Comparison of ENCODE assay signal across 8 cellular contexts in genomic region chr19:49818691-49819331, GRCh38. TPM values are rescaled to one million over a fixed set of nuclear protein-coding genes. Genes with fewer than 3 reads are reported as not detected.
A peak's percentile ranks its signal among the peaks of the same experiment; 100 is the strongest.
DNase-seq lines count a peak whose midpoint lies in the region; ATAC-seq and TF ChIP-seq lines count a peak whose summit lies in the region.

No MANE protein-coding gene starts in this region.

- H3K9me3 ChIP-seq in BLaER1 treated with 17β-estradiol and CSF1 and Interleukin-3, amounts not matched to agents 10 nM and 100 nM (replicated peaks in 1 of 11), result no peaks in the 10 kb centered on the region
- no peaks in the 10 kb centered on the region for H3K9me3 ChIP-seq in Karpas-422 (ENCODE audit: low read length)

- peaks cover 9 to 36% (median 30%) of the 10 kb centered on the region in 4 donors for H3K4me1 Mint-ChIP-seq in naive thymus-derived CD8-positive, alpha-beta T cell

- peaks cover 0 to 9% (median 4%) of the 10 kb centered on the region in 3 donors for H3K36me3 Mint-ChIP-seq in naive thymus-derived CD8-positive, alpha-beta T cell

- H4K20me1 ChIP-seq in BLaER1 treated with 17β-estradiol and CSF1 and Interleukin-3, amounts not matched to agents 10 nM and 100 nM, result peaks cover 11 to 40% (median 20%) of the 10 kb centered on the region in 11 experiments; a peak in 18 of 22 replicates
- no peaks in the 10 kb centered on the region for H4K20me1 ChIP-seq in Karpas-422 (ENCODE audit: insufficient read depth, low read depth, low read length)

- no peak for ATAC-seq in naive thymus-derived CD8-positive, alpha-beta T cell
- no peak for ATAC-seq in GM21576 (IDR thresholded peaks at IDR 0.05; ENCODE audit: unreplicated experiment)

- peak; percentile 58 for DNase-seq in Karpas-422
- no peak for DNase-seq in choroid plexus epithelial cell (ENCODE audit: low read depth)
- peak in 1 of 10 donors; percentile 64 for DNase-seq in naive thymus-derived CD8-positive, alpha-beta T cell
- DNase-seq in NCI-H524 treated with DMSO at 0.1 percent for 48 hours (lab: John Stamatoyannopoulos, UW), result no peak
- no peak for DNase-seq in NCI-H526 treated with DMSO at 0.1 percent for 48 hours (lab: John Stamatoyannopoulos, UW)
- no peak for DNase-seq in posterior cingulate gyrus

- H3K27ac ChIP-seq in BLaER1 treated with 17β-estradiol and CSF1 and Interleukin-3, amounts not matched to agents 10 nM and 100 nM, result peak overlapping the region; percentile 70 to 98 (median 85)
- H3K27ac ChIP-seq in Karpas-422 (ENCODE audit: low read length), result peak overlapping the region; percentile 20

- POLR2A ChIA-PET in naive thymus-derived CD8-positive, alpha-beta T cell (lab: Charles Lee), result interaction anchor here (0.6 to 2.6 kb wide), 6 partner anchors 30 to 1313 kb away, joined by 3 to 25 read pairs (median 15); partner anchors contain the start of genes AKT1S1, PTOV1 and TBC1D17

- peak overlapping the region; percentile 75 to 97 (median 91) for H3K9ac ChIP-seq in BLaER1 treated with 17β-estradiol and CSF1 and Interleukin-3, amounts not matched to agents 10 nM and 100 nM
- peak overlapping the region; percentile 85 for H3K9ac ChIP-seq in Karpas-422 (ENCODE audit: low read length)

- peak overlapping the region; percentile 91 to 100 (median 100) for H3K27ac Mint-ChIP-seq in naive thymus-derived CD8-positive, alpha-beta T cell

- H3K4me2 ChIP-seq in BLaER1 treated with 17β-estradiol and CSF1 and Interleukin-3, amounts not matched to agents 10 nM and 100 nM, result peak overlapping the region; percentile 87 to 98 (median 97)
- H3K4me2 ChIP-seq in Karpas-422 (ENCODE audit: low read depth, low read length, poor library complexity, severe bottlenecking), result peak overlapping the region; percentile 77

- H3K79me2 ChIP-seq in Karpas-422 (ENCODE audit: low read length), result peaks cover 42% of the 10 kb centered on the region

- intact Hi-C loops in posterior cingulate gyrus (cut with DNase I), result loop anchor here (5.0 kb wide), 1 partner anchor 33 kb away; the partner anchor contains the start of gene PTOV1

- H3K9me3 Mint-ChIP-seq in naive thymus-derived CD8-positive, alpha-beta T cell, result no peaks in the 10 kb centered on the region

- H3K9me2 ChIP-seq in Karpas-422 (replicated peaks; ENCODE audit: insufficient read depth, low read length), result no peaks in the 10 kb centered on the region

- H3K4me1 ChIP-seq in BLaER1 treated with 17β-estradiol and CSF1 and Interleukin-3, amounts not matched to agents 10 nM and 100 nM, result peaks cover 22 to 32% (median 25%) of the 10 kb centered on the region in 10 experiments
- peaks cover 26% of the 10 kb centered on the region for H3K4me1 ChIP-seq in Karpas-422 (ENCODE audit: low read length)

- H2AFZ ChIP-seq in Karpas-422 (ENCODE audit: low read length), result peak overlapping the region; percentile 70; the same call in 1 of the 2 replicates

- peaks cover 21 to 40% (median 32%) of the 10 kb centered on the region in 11 experiments for H3K36me3 ChIP-seq in BLaER1 treated with 17β-estradiol and CSF1 and Interleukin-3, amounts not matched to agents 10 nM and 100 nM
- H3K36me3 ChIP-seq in Karpas-422 (ENCODE audit: insufficient read depth, low read length), result peaks cover 14% of the 10 kb centered on the region; the same call in 1 of the 2 replicates

- peak overlapping the region; percentile 94 to 100 (median 99) for H3K4me3 Mint-ChIP-seq in naive thymus-derived CD8-positive, alpha-beta T cell

- H3K4me3 ChIP-seq in BLaER1 treated with 17β-estradiol and CSF1 and Interleukin-3, amounts not matched to agents 10 nM and 100 nM, result peak overlapping the region; percentile 80 to 96 (median 93)
- H3K4me3 ChIP-seq in Karpas-422 (ENCODE audit: low read length) (peak overlapping the region; percentile 72), choroid plexus epithelial cell (ENCODE audit: low read depth, low read length) (peak overlapping the region; percentile 94)

- peaks cover 0 to 2% (median 0%) of the 10 kb centered on the region in 5 donors for H3K27me3 Mint-ChIP-seq in naive thymus-derived CD8-positive, alpha-beta T cell

- no peaks in the 10 kb centered on the region for H3K27me3 ChIP-seq in BLaER1 treated with 17β-estradiol and CSF1 and Interleukin-3, amounts not matched to agents 10 nM and 100 nM
- H3K27me3 ChIP-seq in Karpas-422 (ENCODE audit: low read length), result no peaks in the 10 kb centered on the region

- no peak for TF ChIP-seq CTCF in choroid plexus epithelial cell (conservative IDR thresholded peaks at IDR 0.05; ENCODE audit: low read depth, low read length)

RNA-seq across cellular contexts. Expression of gene MED25, which starts 0.7 kb away (rescaled TPM):
- 37.8 and 40.5 TPM in 2 replicates for total RNA-seq in Karpas-422 (2014; rRNA removed; shearing (Covaris generic); ENCODE audit: low replicate concordance)
- 10 to 100 TPM; 39.8 to 43.2 TPM for total RNA-seq in naive thymus-derived CD8-positive, alpha-beta T cell
- 10 to 100 TPM in 2 of 3 donors, 1 to 10 TPM in 1; 7.5 to 19.2 (median 13.1) TPM for polyA plus RNA-seq in naive thymus-derived CD8-positive, alpha-beta T cell

RNA-seq across cellular contexts. Expression of gene FUZ, which starts 5.7 kb away (rescaled TPM):
- total RNA-seq in Karpas-422 (2014; rRNA removed; shearing (Covaris generic); ENCODE audit: low replicate concordance), result 15.8 and 38.3 TPM in 2 replicates
- 10 to 100 TPM; 23.0 to 28.8 TPM for total RNA-seq in naive thymus-derived CD8-positive, alpha-beta T cell
- polyA plus RNA-seq in naive thymus-derived CD8-positive, alpha-beta T cell, result 1 to 10 TPM; 5.4 to 7.5 (median 7.0) TPM

RNA-seq across cellular contexts. Expression of gene PTOV1, which starts 32.1 kb away (rescaled TPM):
- total RNA-seq in Karpas-422 (2014; rRNA removed; shearing (Covaris generic); ENCODE audit: low replicate concordance), result 67.8 and 114 TPM in 2 replicates
- 100 to 1,000 TPM; 178 to 186 TPM for total RNA-seq in naive thymus-derived CD8-positive, alpha-beta T cell
- polyA plus RNA-seq in naive thymus-derived CD8-positive, alpha-beta T cell, result 10 to 100 TPM; 42.9 to 67.4 (median 50.9) TPM

RNA-seq across cellular contexts. Expression of gene PNKP, which starts 48.6 kb away (rescaled TPM):
- total RNA-seq in Karpas-422 (2014; rRNA removed; shearing (Covaris generic); ENCODE audit: low replicate concordance), result 49.4 and 101 TPM in 2 replicates
- 100 to 1,000 TPM; 170 to 176 TPM for total RNA-seq in naive thymus-derived CD8-positive, alpha-beta T cell
- polyA plus RNA-seq in naive thymus-derived CD8-positive, alpha-beta T cell, result 10 to 100 TPM; 21.1 to 24.3 (median 21.4) TPM

RNA-seq across cellular contexts. Expression of gene AP2A1, which starts 52.0 kb away (rescaled TPM):
- total RNA-seq in Karpas-422 (2014; rRNA removed; shearing (Covaris generic); ENCODE audit: low replicate concordance), result 32.4 and 54.7 TPM in 2 replicates
- 10 to 100 TPM; 56.1 to 57.8 TPM for total RNA-seq in naive thymus-derived CD8-positive, alpha-beta T cell
- 1 to 10 TPM; 4.5 to 6.5 (median 4.9) TPM for polyA plus RNA-seq in naive thymus-derived CD8-positive, alpha-beta T cell
